16 cellular contexts compared by ENCODE assay signal in genomic region chr1:35852241-35852640, GRCh38.
"Had no signal": no experiment of that assay in that cellular context is flagged by ENCODE, and none has a peak within 500 bp of the region (broad histone marks: within the 10 kb centered on the region; RNA-seq: fewer than 3 reads in every experiment).

No MANE protein-coding gene starts in this region.

- H3K4me3 ChIP-seq: cardiac muscle cell, colonic mucosa, stomach, thyroid gland had no signal

- H3K36me3 ChIP-seq: colonic mucosa had no signal

- H3K27ac ChIP-seq: cardiac muscle cell, colonic mucosa had no signal

- H3K27me3 ChIP-seq: cardiac muscle cell, colonic mucosa, stomach, thyroid gland had no signal

- DNase-seq: activated CD4-positive, alpha-beta T cell treated with anti-CD3 and anti-CD28 coated beads for 4 hours; activated CD8-positive, alpha-beta memory T cell treated with anti-CD3 and anti-CD28 coated beads, Interleukin-2, amount 50 U/mL, for 48 hours; activated CD8-positive, alpha-beta T cell treated with anti-CD3 and anti-CD28 coated beads, Interleukin-2, amount 10 ng/mL, durations not matched to agents 7 days and 5 days; activated naive CD8-positive, alpha-beta T cell treated with anti-CD3 and anti-CD28 coated beads, Interleukin-2, amount 10 ng/mL, durations not matched to agents 7 days and 5 days; aorta; colonic mucosa; effector CD8-positive, alpha-beta T cell; kidney glomerular epithelial cell; natural killer cell; nucleus accumbens; stimulated activated CD4-positive, alpha-beta T cell treated with anti-CD3 and anti-CD28 coated beads, Interleukin-15, amount 100 ng/mL, for 24 hours; stimulated activated CD4-positive, alpha-beta T cell treated with anti-CD3 and anti-CD28 coated beads, Interleukin-4, amount 100 ng/mL, for 24 hours; stomach; thyroid gland had no signal

- FAIRE-seq: frontal cortex had no signal

- H3K4me1 ChIP-seq: colonic mucosa had no signal

- H3K9me3 ChIP-seq: colonic mucosa, stomach, thyroid gland had no signal
